ENCODE assay signal across 9 cellular contexts in the genomic region with DNA sequence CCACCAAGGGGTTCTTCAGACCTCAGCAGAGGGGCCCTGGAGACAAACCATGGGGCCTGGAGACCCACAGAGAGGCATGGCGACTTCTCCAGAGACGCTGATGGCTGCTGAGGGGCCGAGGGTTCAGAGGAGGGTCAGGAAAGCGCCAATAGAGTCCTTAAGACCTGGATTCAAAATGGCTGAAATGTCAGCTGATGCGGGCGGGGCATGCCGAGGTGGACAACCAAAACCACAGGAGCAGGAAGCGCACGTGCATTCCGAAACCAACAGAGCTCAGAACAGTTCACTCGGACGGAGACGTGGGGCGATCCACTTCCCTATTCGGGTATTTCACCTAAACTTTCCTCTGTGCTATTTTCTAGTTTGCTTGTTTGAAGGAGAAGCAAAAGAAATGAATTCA.
DNase-seq lines count a peak whose midpoint lies in the region; ATAC-seq and TF ChIP-seq lines count a peak whose summit lies in the region.
"Had no signal": no experiment of that assay in that cellular context is flagged by ENCODE, and none has a peak within 500 bp of the region (broad histone marks: within the 10 kb centered on the region; RNA-seq: fewer than 3 reads in every experiment).

No MANE protein-coding gene starts in this region.

- peak overlapping the region; percentile 39; the same call in 1 of the 2 replicates for H3K4me3 ChIP-seq in Karpas-422 (ENCODE audit: low read length)
- no peak overlapping the region for H3K4me3 ChIP-seq in hepatocyte
- H3K4me3 ChIP-seq: coronary artery had no signal

- H3K4me1 ChIP-seq in Karpas-422 (ENCODE audit: low read length): peaks cover 35% of the 10 kb centered on the region
- H3K4me1 ChIP-seq in hepatocyte (ENCODE audit: insufficient read depth): peaks cover 3% of the 10 kb centered on the region

- intact Hi-C loops in activated naive CD4-positive, alpha-beta T cell treated with anti-CD3 and anti-CD28 coated beads for 36 hours (cut with micrococcal nuclease): no loop called here

- H3K4me1 Mint-ChIP-seq in activated naive CD4-positive, alpha-beta T cell treated with anti-CD3 and anti-CD28 coated beads for 36 hours (ENCODE audit: low read depth): no peaks in the 10 kb centered on the region
- H3K4me1 Mint-ChIP-seq in stimulated activated naive B cell treated with anti-CD40 and anti-IgM and Interleukin-4, amounts not matched to agents 10 μg/mL and 1 μg/mL and 100 μg/mL, for 72 hours: peaks cover 33 to 36% of the 10 kb centered on the region in 2 donors

- H3K27ac ChIP-seq in Karpas-422 (ENCODE audit: low read length) (no peak overlapping the region), hepatocyte (no peak overlapping the region)
- H3K27ac ChIP-seq: coronary artery had no signal

- peaks cover 11% of the 10 kb centered on the region for H3K27me3 Mint-ChIP-seq in activated naive CD4-positive, alpha-beta T cell treated with anti-CD3 and anti-CD28 coated beads for 36 hours (ENCODE audit: low read depth)
- H3K27me3 Mint-ChIP-seq in stimulated activated naive B cell treated with anti-CD40 and anti-IgM and Interleukin-4, amounts not matched to agents 10 μg/mL and 1 μg/mL and 100 μg/mL, for 72 hours: peaks cover 18 to 26% of the 10 kb centered on the region in 2 donors

- H3K36me3 Mint-ChIP-seq in activated naive CD4-positive, alpha-beta T cell treated with anti-CD3 and anti-CD28 coated beads for 36 hours (ENCODE audit: low read depth): no peaks in the 10 kb centered on the region
- H3K36me3 Mint-ChIP-seq in stimulated activated naive B cell treated with anti-CD40 and anti-IgM and Interleukin-4, amounts not matched to agents 10 μg/mL and 1 μg/mL and 100 μg/mL, for 72 hours: peaks cover 0 to 5% of the 10 kb centered on the region in 2 donors

- peak; percentile 71 for ATAC-seq in HG02623 (IDR thresholded peaks at IDR 0.05; ENCODE audit: unreplicated experiment)
- peak; percentile 87 to 91 for ATAC-seq in stimulated activated naive B cell treated with anti-CD40 and anti-IgM and Interleukin-4, amounts not matched to agents 10 μg/mL and 1 μg/mL and 100 μg/mL, for 72 hours (replicated peaks)

- no peaks in the 10 kb centered on the region for H3K27me3 ChIP-seq in Karpas-422 (ENCODE audit: low read length)
- no peaks in the 10 kb centered on the region for H3K27me3 ChIP-seq in hepatocyte

- H2AFZ ChIP-seq in Karpas-422 (ENCODE audit: low read length): peak overlapping the region; percentile 82
- H2AFZ ChIP-seq in hepatocyte: no peak overlapping the region

- no peaks in the 10 kb centered on the region for H3K36me3 ChIP-seq in Karpas-422 (ENCODE audit: insufficient read depth, low read length)
- no peaks in the 10 kb centered on the region for H3K36me3 ChIP-seq in hepatocyte (replicated peaks; ENCODE audit: insufficient read depth, low read depth)

- no peaks in the 10 kb centered on the region for H3K9me3 Mint-ChIP-seq in activated naive CD4-positive, alpha-beta T cell treated with anti-CD3 and anti-CD28 coated beads for 36 hours
- peaks cover 4 to 5% of the 10 kb centered on the region in 2 donors for H3K9me3 Mint-ChIP-seq in stimulated activated naive B cell treated with anti-CD40 and anti-IgM and Interleukin-4, amounts not matched to agents 10 μg/mL and 1 μg/mL and 100 μg/mL, for 72 hours

- H3K4me3 Mint-ChIP-seq in activated naive CD4-positive, alpha-beta T cell treated with anti-CD3 and anti-CD28 coated beads for 36 hours: no peak overlapping the region
- H3K4me3 Mint-ChIP-seq in stimulated activated naive B cell treated with anti-CD40 and anti-IgM and Interleukin-4, amounts not matched to agents 10 μg/mL and 1 μg/mL and 100 μg/mL, for 72 hours: peak overlapping the region; percentile 41 to 48

- H3K9me2 ChIP-seq in Karpas-422 (replicated peaks; ENCODE audit: insufficient read depth, low read length) (no peaks in the 10 kb centered on the region), hepatocyte (replicated peaks; ENCODE audit: insufficient read depth) (no peaks in the 10 kb centered on the region)

- no peak for TF ChIP-seq CTCF in hepatocyte (IDR thresholded peaks at IDR 0.05; ENCODE audit: poor library complexity)

- WGBS in hepatocyte (ENCODE audit: low lambda C conversion rate, missing lambda C conversion rate): 94% methylated on average over 14 of the region's 15 CpGs

- H3K27ac Mint-ChIP-seq in activated naive CD4-positive, alpha-beta T cell treated with anti-CD3 and anti-CD28 coated beads for 36 hours: no peak overlapping the region
- peak overlapping the region; percentile 84 for H3K27ac Mint-ChIP-seq in stimulated activated naive B cell treated with anti-CD40 and anti-IgM and Interleukin-4, amounts not matched to agents 10 μg/mL and 1 μg/mL and 100 μg/mL, for 72 hours

- DNase-seq in activated naive CD4-positive, alpha-beta T cell treated with anti-CD3 and anti-CD28 coated beads for 36 hours: peak; percentile 7
- no peak for DNase-seq in activated naive CD4-positive, alpha-beta T cell treated with anti-CD3 and anti-CD28 coated beads, Interleukin-2, amount 50 U/mL, for 16 hours
- DNase-seq in Karpas-422 (peak; percentile 72), NCI-H187 (lab: John Stamatoyannopoulos, UW) (no peak), hepatocyte (ENCODE audit: low spot score) (no peak), AML-193 (lab: John Stamatoyannopoulos, UW) (no peak)
- peak; percentile 76 for DNase-seq in stimulated activated naive B cell treated with anti-CD40 and anti-IgM and Interleukin-4, amounts not matched to agents 10 μg/mL and 1 μg/mL and 100 μg/mL, for 72 hours

- H3K9me3 ChIP-seq in Karpas-422 (ENCODE audit: low read length) (no peaks in the 10 kb centered on the region), hepatocyte (ENCODE audit: low read depth) (no peaks in the 10 kb centered on the region)

- H4K20me1 ChIP-seq in Karpas-422 (ENCODE audit: insufficient read depth, low read depth, low read length): no peaks in the 10 kb centered on the region
- no peaks in the 10 kb centered on the region for H4K20me1 ChIP-seq in hepatocyte (ENCODE audit: insufficient read depth, poor library complexity, severe bottlenecking)

- H3K79me2 ChIP-seq in Karpas-422 (ENCODE audit: low read length) (no peaks in the 10 kb centered on the region), hepatocyte (no peaks in the 10 kb centered on the region)

- H3K4me2 ChIP-seq in Karpas-422 (ENCODE audit: low read depth, low read length, poor library complexity, severe bottlenecking) (peak overlapping the region; percentile 63), hepatocyte (no peak overlapping the region)

- H3K9ac ChIP-seq in Karpas-422 (ENCODE audit: low read length): peak overlapping the region; percentile 23; the same call in 1 of the 2 replicates

- CTCF ChIA-PET in activated naive CD4-positive, alpha-beta T cell treated with anti-CD3 and anti-CD28 coated beads for 36 hours (lab: Charles Lee): no interaction called here

Comparison
In these comparisons a context has a peak if more than half of its experiments do, and no peak if none do; other contexts are left out.
1. DNase-seq: peak in activated naive CD4-positive, alpha-beta T cell treated with anti-CD3 and anti-CD28 coated beads for 36 hours (single experiment), Karpas-422 (single experiment) and stimulated activated naive B cell treated with anti-CD40 and anti-IgM and Interleukin-4, amounts not matched to agents 10 μg/mL and 1 μg/mL and 100 μg/mL, for 72 hours (single experiment); none in activated naive CD4-positive, alpha-beta T cell treated with anti-CD3 and anti-CD28 coated beads, Interleukin-2, amount 50 U/mL, for 16 hours (single experiment), NCI-H187 (0 of 2), hepatocyte (single experiment) and AML-193 (0 of 2).